Comparison of ENCODE assay signal across 10 cellular contexts in the genomic region with DNA sequence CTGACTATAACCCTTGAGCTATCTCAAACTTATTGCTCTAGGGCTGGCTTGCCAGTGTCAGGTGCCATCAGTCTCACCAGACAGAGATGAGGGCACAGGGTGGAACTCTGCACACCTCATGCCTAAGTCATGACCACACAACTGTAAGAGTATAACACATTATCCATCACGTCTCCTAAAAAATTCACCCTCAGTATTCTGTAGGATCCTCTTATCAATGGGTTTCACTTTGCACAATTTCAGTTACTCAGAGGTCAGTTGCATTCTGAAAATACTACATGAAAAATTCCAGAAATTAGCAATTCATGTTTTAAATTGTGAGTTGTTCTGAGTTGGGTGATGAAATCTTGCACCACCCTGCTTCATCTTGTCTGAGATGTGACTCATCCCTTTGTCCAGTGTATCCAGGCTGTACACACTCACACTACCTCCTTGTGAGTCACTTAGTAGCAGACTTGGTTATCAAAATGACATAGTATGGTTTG.
DNase-seq lines count a peak whose midpoint lies in the region; ATAC-seq, FAIRE-seq and TF ChIP-seq lines count a peak whose summit lies in the region.
"Had no signal": no experiment of that assay in that cellular context is flagged by ENCODE, and none has a peak within 500 bp of the region (broad histone marks: within the 10 kb centered on the region; RNA-seq: fewer than 3 reads in every experiment).

No MANE protein-coding gene starts in this region.

- no peaks in the 10 kb centered on the region for H4K20me1 ChIP-seq in PC-3 (ENCODE audit: low read length)
- H4K20me1 ChIP-seq: BLaER1 had no signal

- no peaks in the 10 kb centered on the region for H3K9me3 ChIP-seq in PC-3 (ENCODE audit: low read length)
- H3K9me3 ChIP-seq: BLaER1 had no signal

- intact Hi-C loops in PC-3 (cut with micrococcal nuclease) = no loop called here

- POLR2A ChIA-PET in PC-3 (lab: Charles Lee; ENCODE audit: unreplicated experiment) = no interaction called here

- no peaks in the 10 kb centered on the region for H3K9me2 ChIP-seq in PC-3 (replicated peaks; ENCODE audit: low read length)

- H3K27ac Mint-ChIP-seq in stimulated activated naive CD8-positive, alpha-beta T cell treated with anti-CD3 and anti-CD28 coated beads, Interleukin-15, amount 100 ng/mL, for 72 hours = peak overlapping the region; percentile 88 to 90
- no peak overlapping the region for H3K27ac Mint-ChIP-seq in stimulated activated memory B cell treated with anti-CD40 and anti-IgM and Interleukin-4, amounts not matched to agents 10 μg/mL and 1 μg/mL and 100 μg/mL, for 72 hours

- H2AFZ ChIP-seq in PC-3 (ENCODE audit: low read length) = peak overlapping the region; percentile 47

- H3K27me3 ChIP-seq in PC-3 (ENCODE audit: low read length) = no peaks in the 10 kb centered on the region
- H3K27me3 ChIP-seq: BLaER1 had no signal

- peak; percentile 99 for FAIRE-seq in urothelium cell line (lab: Jason Lieb, UNC)

- no TSS peak for BruUV-seq in PC-3 (replicated peaks; lab: Mats Ljungman, UMichigan)

- H3K4me1 Mint-ChIP-seq in stimulated activated naive CD8-positive, alpha-beta T cell treated with anti-CD3 and anti-CD28 coated beads, Interleukin-15, amount 100 ng/mL, for 72 hours = no peaks in the 10 kb centered on the region
- H3K4me1 Mint-ChIP-seq in stimulated activated memory B cell treated with anti-CD40 and anti-IgM and Interleukin-4, amounts not matched to agents 10 μg/mL and 1 μg/mL and 100 μg/mL, for 72 hours = no peaks in the 10 kb centered on the region

- no peaks in the 10 kb centered on the region for H3K27me3 Mint-ChIP-seq in stimulated activated naive CD8-positive, alpha-beta T cell treated with anti-CD3 and anti-CD28 coated beads, Interleukin-15, amount 100 ng/mL, for 72 hours
- H3K27me3 Mint-ChIP-seq in stimulated activated memory B cell treated with anti-CD40 and anti-IgM and Interleukin-4, amounts not matched to agents 10 μg/mL and 1 μg/mL and 100 μg/mL, for 72 hours = no peaks in the 10 kb centered on the region

- peak overlapping the region; percentile 67 for H3K27ac ChIP-seq in PC-3 (ENCODE audit: low read length)
- H3K27ac ChIP-seq: BLaER1 had no signal

- peak overlapping the region; percentile 61 for H3K4me2 ChIP-seq in PC-3 (ENCODE audit: low read length)
- H3K4me2 ChIP-seq: BLaER1 had no signal

- no peak overlapping the region for H3K9ac ChIP-seq in PC-3 (ENCODE audit: low read length)
- H3K9ac ChIP-seq: BLaER1 had no signal

- H3K4me3 Mint-ChIP-seq in stimulated activated naive CD8-positive, alpha-beta T cell treated with anti-CD3 and anti-CD28 coated beads, Interleukin-15, amount 100 ng/mL, for 72 hours = no peak overlapping the region
- no peak overlapping the region for H3K4me3 Mint-ChIP-seq in stimulated activated memory B cell treated with anti-CD40 and anti-IgM and Interleukin-4, amounts not matched to agents 10 μg/mL and 1 μg/mL and 100 μg/mL, for 72 hours

- peaks cover 5 to 8% of the 10 kb centered on the region in 2 donors for H3K9me3 Mint-ChIP-seq in stimulated activated naive CD8-positive, alpha-beta T cell treated with anti-CD3 and anti-CD28 coated beads, Interleukin-15, amount 100 ng/mL, for 72 hours
- H3K9me3 Mint-ChIP-seq in stimulated activated memory B cell treated with anti-CD40 and anti-IgM and Interleukin-4, amounts not matched to agents 10 μg/mL and 1 μg/mL and 100 μg/mL, for 72 hours = no peaks in the 10 kb centered on the region

- TF ChIP-seq CTCF in PC-3 (conservative IDR thresholded peaks at IDR 0.05; ENCODE audit: low read depth, low read length) (no peak), epithelial cell of esophagus (IDR thresholded peaks at IDR 0.05; ENCODE audit: insufficient read depth, low read depth, low read length, missing control alignments) (no peak)

- no peaks in the 10 kb centered on the region for H3F3A ChIP-seq in PC-3 (ENCODE audit: low read length, unreplicated experiment)

- CTCF ChIA-PET in PC-3 (lab: Charles Lee) = no interaction called here

- no peaks in the 10 kb centered on the region for H3K36me3 ChIP-seq in PC-3 (ENCODE audit: low read depth, low read length)
- H3K36me3 ChIP-seq: BLaER1 had no signal

- H3K36me3 Mint-ChIP-seq in stimulated activated memory B cell treated with anti-CD40 and anti-IgM and Interleukin-4, amounts not matched to agents 10 μg/mL and 1 μg/mL and 100 μg/mL, for 72 hours = no peaks in the 10 kb centered on the region

- peak; percentile 82 for ATAC-seq in stimulated activated naive CD8-positive, alpha-beta T cell treated with anti-CD3 and anti-CD28 coated beads, Interleukin-15, amount 100 ng/mL, for 72 hours
- no peak for ATAC-seq in stimulated activated naive CD8-positive, alpha-beta T cell treated with anti-CD3 and anti-CD28 coated beads, Interleukin-15, Interleukin-2, amounts not matched to agents 100 U/mL and 50 U/mL, for 24 hours
- ATAC-seq in PC-3 = peak; percentile 89
- no peak for ATAC-seq in stimulated activated memory B cell treated with anti-CD40 and anti-IgM and Interleukin-4, amounts not matched to agents 10 μg/mL and 1 μg/mL and 100 μg/mL, for 72 hours

- H3K4me3 ChIP-seq in PC-3 (ENCODE audit: low read length) = 0 out of 2 replicates have a peak overlapping the region, but pooled peaks have one; percentile 13
- no peak overlapping the region for H3K4me3 ChIP-seq in epithelial cell of esophagus (ENCODE audit: low read length)
- H3K4me3 ChIP-seq: BLaER1 had no signal

- no peaks in the 10 kb centered on the region for H3K79me2 ChIP-seq in PC-3 (ENCODE audit: low read length)

- H3K4me1 ChIP-seq in PC-3 (ENCODE audit: insufficient read depth, low read length) = peaks cover 26% of the 10 kb centered on the region
- H3K4me1 ChIP-seq: BLaER1 had no signal

- DNase-seq in stimulated activated naive CD8-positive, alpha-beta T cell treated with anti-CD3 and anti-CD28 coated beads, Interleukin-15, amount 100 ng/mL, for 72 hours = no peak
- no peak for DNase-seq in stimulated activated naive CD8-positive, alpha-beta T cell treated with anti-CD3 and anti-CD28 coated beads, Interleukin-15, Interleukin-2, amounts not matched to agents 100 U/mL and 50 U/mL, for 24 hours
- DNase-seq in PC-3 (peak; percentile 86), epithelial cell of esophagus (ENCODE audit: low read depth) (peak; percentile 99), urothelium cell line (ENCODE audit: low spot score) (peak; percentile 69), iPS-NIHi11 (ENCODE audit: low spot score) (no peak), NCI-H2029 treated with DMSO at 0.1 percent for 48 hours (lab: John Stamatoyannopoulos, UW) (no peak)
- DNase-seq: Right ventricle myocardium superior had no signal

Comparison
In these comparisons a context has a peak if more than half of its experiments do, and no peak if none do; other contexts are left out.
1. ATAC-seq: peak in stimulated activated naive CD8-positive, alpha-beta T cell treated with anti-CD3 and anti-CD28 coated beads, Interleukin-15, amount 100 ng/mL, for 72 hours (single experiment) and PC-3 (single experiment); none in stimulated activated naive CD8-positive, alpha-beta T cell treated with anti-CD3 and anti-CD28 coated beads, Interleukin-15, Interleukin-2, amounts not matched to agents 100 U/mL and 50 U/mL, for 24 hours (single experiment) and stimulated activated memory B cell treated with anti-CD40 and anti-IgM and Interleukin-4, amounts not matched to agents 10 μg/mL and 1 μg/mL and 100 μg/mL, for 72 hours (single experiment).
2. DNase-seq: peak in PC-3 (single experiment), epithelial cell of esophagus (single experiment) and urothelium cell line (single experiment); none in stimulated activated naive CD8-positive, alpha-beta T cell treated with anti-CD3 and anti-CD28 coated beads, Interleukin-15, amount 100 ng/mL, for 72 hours (0 of 2), stimulated activated naive CD8-positive, alpha-beta T cell treated with anti-CD3 and anti-CD28 coated beads, Interleukin-15, Interleukin-2, amounts not matched to agents 100 U/mL and 50 U/mL, for 24 hours (single experiment), iPS-NIHi11 (single experiment) and NCI-H2029 treated with DMSO at 0.1 percent for 48 hours (single experiment).